In genomic region chr11:122162095-122162494, GRCh38 we compare ENCODE assay signal across 17 cellular contexts. TPM values are rescaled to one million over a fixed set of nuclear protein-coding genes. Genes with fewer than 3 reads are reported as not detected.
DNase-seq lines count a peak whose midpoint lies in the region; ATAC-seq and TF ChIP-seq lines count a peak whose summit lies in the region.
"Had no signal": no experiment of that assay in that cellular context is flagged by ENCODE, and none has a peak within 500 bp of the region (broad histone marks: within the 10 kb centered on the region; RNA-seq: fewer than 3 reads in every experiment).

No MANE protein-coding gene starts in this region.

- H3K9ac ChIP-seq in Karpas-422 (ENCODE audit: low read length) = no peak overlapping the region

- no peaks in the 10 kb centered on the region for H3K9me2 ChIP-seq in Karpas-422 (replicated peaks; ENCODE audit: insufficient read depth, low read length)

- H3K27ac ChIP-seq in ACC112 (ENCODE audit: low read depth, low read length) (peak overlapping the region; percentile 98), RWPE2 (ENCODE audit: poor library complexity, severe bottlenecking) (peak overlapping the region; percentile 99), Karpas-422 (ENCODE audit: low read length) (no peak overlapping the region)
- H3K27ac ChIP-seq: skin epidermis, thyroid gland had no signal

- H2AFZ ChIP-seq in ACC112 (ENCODE audit: low read length, unreplicated experiment) (no peak overlapping the region), Karpas-422 (ENCODE audit: low read length) (no peak overlapping the region)

- H3K4me3 ChIP-seq in ACC112 (ENCODE audit: low read depth, low read length) (peak overlapping the region; percentile 30; the same call in 1 of the 2 replicates), RWPE2 (ENCODE audit: severe bottlenecking) (no peak overlapping the region), Karpas-422 (ENCODE audit: low read length) (no peak overlapping the region)
- H3K4me3 ChIP-seq: skin epidermis, thyroid gland had no signal

- H3K36me3 ChIP-seq in ACC112 (ENCODE audit: insufficient read depth, low read length) = peaks cover 56% of the 10 kb centered on the region
- peaks cover 80% of the 10 kb centered on the region for H3K36me3 ChIP-seq in RWPE2 (ENCODE audit: low read depth)
- no peaks in the 10 kb centered on the region for H3K36me3 ChIP-seq in Karpas-422 (ENCODE audit: insufficient read depth, low read length)
- H3K36me3 ChIP-seq: thyroid gland had no signal

- H3K9me3 ChIP-seq in RWPE2 (ENCODE audit: severe bottlenecking) (no peaks in the 10 kb centered on the region), Karpas-422 (ENCODE audit: low read length) (no peaks in the 10 kb centered on the region)
- H3K9me3 ChIP-seq: thyroid gland had no signal

- no peak overlapping the region for H3K4me2 ChIP-seq in Karpas-422 (ENCODE audit: low read depth, low read length, poor library complexity, severe bottlenecking)

- DNase-seq in RWPE2 (ENCODE audit: low spot score) (no peak), fibroblast of gingiva (ENCODE audit: low read depth) (peak; percentile 82), renal cortical epithelial cell (ENCODE audit: low read depth) (peak; percentile 81), Karpas-422 (no peak), NCI-H510A (lab: John Stamatoyannopoulos, UW) (no peak)
- DNase-seq: activated naive CD8-positive, alpha-beta T cell treated with anti-CD3 and anti-CD28 coated beads for 36 hours; activated T-cell treated with anti-CD3 and anti-CD28 coated beads, Interleukin-2, amount 50 U/mL, for 1 hour; CD4-positive, alpha-beta memory T cell; glutamatergic neuron; kidney; NCI-H69; stimulated activated CD4-positive, alpha-beta T cell treated with anti-CD3 and anti-CD28 coated beads, Interleukin-4, amount 100 ng/mL, for 4 hours; thyroid gland had no signal

- ATAC-seq in RWPE2 (ENCODE audit: low read depth) = peak; percentile 70
- ATAC-seq in GM19395 (IDR thresholded peaks at IDR 0.05; ENCODE audit: unreplicated experiment) = no peak
- ATAC-seq in HG03097 (IDR thresholded peaks at IDR 0.05; ENCODE audit: low FRiP score, unreplicated experiment) = no peak

- H3K27me3 ChIP-seq in ACC112 (ENCODE audit: insufficient read depth, low read length) (no peaks in the 10 kb centered on the region), RWPE2 (ENCODE audit: insufficient read depth, poor library complexity, severe bottlenecking) (no peaks in the 10 kb centered on the region), Karpas-422 (ENCODE audit: low read length) (no peaks in the 10 kb centered on the region)
- H3K27me3 ChIP-seq: thyroid gland had no signal

- peaks cover 100% of the 10 kb centered on the region for H3K79me2 ChIP-seq in ACC112 (ENCODE audit: control insufficient read depth, insufficient read depth, low read length, unreplicated experiment)
- H3K79me2 ChIP-seq in Karpas-422 (ENCODE audit: low read length) = no peaks in the 10 kb centered on the region

- TF ChIP-seq CTCF in RWPE2 (IDR thresholded peaks at IDR 0.05; ENCODE audit: poor library complexity, severe bottlenecking) = no peak

- H4K20me1 ChIP-seq in Karpas-422 (ENCODE audit: insufficient read depth, low read depth, low read length) = no peaks in the 10 kb centered on the region

- H3K4me1 ChIP-seq in ACC112 (ENCODE audit: control insufficient read depth, insufficient read depth, low read length, unreplicated experiment) (peaks cover 98% of the 10 kb centered on the region), RWPE2 (ENCODE audit: insufficient read depth, poor library complexity, severe bottlenecking) (peaks cover 88% of the 10 kb centered on the region), Karpas-422 (ENCODE audit: low read length) (no peaks in the 10 kb centered on the region)

RNA-seq across cellular contexts. Expression of gene BLID, which starts 46.1 kb away (rescaled TPM):
- total RNA-seq in renal cortical epithelial cell = not detected in 2 replicates
- not detected in 2 replicates for total RNA-seq in Karpas-422 (2014; rRNA removed; shearing (Covaris generic); ENCODE audit: low replicate concordance)
- total RNA-seq: activated naive CD8-positive, alpha-beta T cell treated with anti-CD3 and anti-CD28 coated beads for 36 hours; CD4-positive, alpha-beta memory T cell; kidney had no signal

Comparison
In these comparisons a context has a peak if more than half of its experiments do, and no peak if none do; other contexts are left out.
1. DNase-seq: peak in fibroblast of gingiva (single experiment) and renal cortical epithelial cell (single experiment); none in RWPE2 (single experiment), Karpas-422 (single experiment) and NCI-H510A (single experiment).